In the genomic region with DNA sequence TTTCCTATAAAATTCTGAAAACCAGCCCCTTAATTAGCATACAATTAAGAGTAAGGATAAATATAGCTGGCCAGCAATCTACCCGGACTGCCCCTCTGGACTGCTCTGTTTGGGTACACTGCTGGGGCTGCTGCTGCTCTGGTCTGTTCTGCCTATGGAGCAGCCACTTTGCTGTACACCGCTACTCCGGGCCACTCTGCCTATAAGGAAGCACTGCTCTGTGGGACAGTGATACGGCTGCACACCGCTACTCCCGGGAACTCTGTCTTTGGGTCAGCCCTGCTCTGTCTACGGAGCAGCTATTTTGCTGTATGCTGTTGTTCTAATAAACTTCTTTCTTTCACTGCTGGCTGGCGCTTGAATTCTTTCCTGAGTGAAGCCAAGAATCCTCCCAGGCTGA, we compare ENCODE assay signal across 20 cellular contexts.
"Had no signal": no experiment of that assay in that cellular context is flagged by ENCODE, and none has a peak within 500 bp of the region (broad histone marks: within the 10 kb centered on the region; RNA-seq: fewer than 3 reads in every experiment).

No MANE protein-coding gene starts in this region.

- H3K9me3 Mint-ChIP-seq: type B pancreatic cell had no signal

- H3K36me3 ChIP-seq: colonic mucosa, esophagus squamous epithelium, left ventricle myocardium inferior, thyroid gland had no signal

- H2AFZ ChIP-seq: parathyroid adenoma had no signal

- DNase-seq: colonic mucosa; dermis blood vessel endothelial cell; esophagus squamous epithelium; foreskin fibroblast; hypothalamus; left ventricle myocardium inferior; mesenchymal stem cell; midbrain; psoas muscle; retina; small intestine; stimulated activated CD4-positive, alpha-beta T cell treated with anti-CD3 and anti-CD28 coated beads, Interleukin-2, amount 100 ng/mL, for 48 hours; stimulated activated naive CD4-positive, alpha-beta T cell treated with Interleukin-2 at 50 U/mL for 16 hours; thyroid gland had no signal

- H3K36me3 Mint-ChIP-seq: type B pancreatic cell had no signal

- H3K4me3 ChIP-seq: colonic mucosa, esophagus squamous epithelium, left ventricle myocardium inferior, lung, psoas muscle, thyroid gland had no signal

- FAIRE-seq: keratinocyte, small intestine, urothelium cell line had no signal

- H3K4me1 ChIP-seq: colonic mucosa, esophagus squamous epithelium, left ventricle myocardium inferior, parathyroid adenoma, psoas muscle, thyroid gland had no signal

- H3K79me2 ChIP-seq: parathyroid adenoma had no signal

- H3K9me3 ChIP-seq: colonic mucosa, esophagus squamous epithelium, psoas muscle, thyroid gland had no signal

- H3K27me3 ChIP-seq: colonic mucosa, esophagus squamous epithelium, thyroid gland had no signal

- H3K4me3 Mint-ChIP-seq: natural killer cell treated with Interleukin-12 subunit alpha and Interleukin-12 subunit beta and Interleukin-15 and Interleukin-18, amount 100 ng/mL, for 72 hours; type B pancreatic cell had no signal

- H3K27me3 Mint-ChIP-seq: natural killer cell treated with Interleukin-12 subunit alpha and Interleukin-12 subunit beta and Interleukin-15 and Interleukin-18, amount 100 ng/mL, for 72 hours; type B pancreatic cell had no signal

- H3K27ac Mint-ChIP-seq: natural killer cell treated with Interleukin-12 subunit alpha and Interleukin-12 subunit beta and Interleukin-15 and Interleukin-18, amount 100 ng/mL, for 72 hours; type B pancreatic cell had no signal

- ATAC-seq: natural killer cell treated with Interleukin-12 subunit alpha and Interleukin-12 subunit beta and Interleukin-15 and Interleukin-18, amount 100 ng/mL, for 72 hours; psoas muscle had no signal

- H3K9ac ChIP-seq: parathyroid adenoma had no signal

- H3K27ac ChIP-seq: colonic mucosa, esophagus squamous epithelium, left ventricle myocardium inferior, parathyroid adenoma, psoas muscle, thyroid gland had no signal
